In the genomic region with DNA sequence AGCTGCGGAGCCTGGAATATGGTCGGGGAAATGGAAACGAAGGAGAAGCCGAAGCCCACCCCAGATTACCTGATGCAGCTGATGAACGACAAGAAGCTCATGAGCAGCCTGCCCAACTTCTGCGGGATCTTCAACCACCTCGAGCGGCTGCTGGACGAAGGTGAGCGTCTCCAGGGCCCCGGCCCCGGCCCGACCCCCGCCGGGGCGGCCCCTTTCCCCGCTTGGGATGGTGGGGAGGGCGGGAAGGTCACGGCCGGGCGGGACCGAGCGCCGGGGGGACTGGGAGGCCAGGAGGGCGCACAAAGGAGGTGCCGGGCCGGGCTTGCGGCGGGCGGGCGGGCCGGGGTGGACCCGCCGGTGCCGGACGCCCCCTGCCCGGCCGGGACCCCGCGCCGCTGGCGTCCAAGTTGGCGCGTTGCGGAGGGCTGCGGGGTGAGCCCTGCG, we compare ENCODE assay signal across 1 cellular context.
TF ChIP-seq lines count a peak whose summit lies in the region.

No MANE protein-coding gene starts in this region.

TF ChIP-seq in WTC11, 78 proteins besides CTCF, POLR2A, EP300 and RAD21 (continued from another document):
- TF ChIP-seq, protein P1, sequence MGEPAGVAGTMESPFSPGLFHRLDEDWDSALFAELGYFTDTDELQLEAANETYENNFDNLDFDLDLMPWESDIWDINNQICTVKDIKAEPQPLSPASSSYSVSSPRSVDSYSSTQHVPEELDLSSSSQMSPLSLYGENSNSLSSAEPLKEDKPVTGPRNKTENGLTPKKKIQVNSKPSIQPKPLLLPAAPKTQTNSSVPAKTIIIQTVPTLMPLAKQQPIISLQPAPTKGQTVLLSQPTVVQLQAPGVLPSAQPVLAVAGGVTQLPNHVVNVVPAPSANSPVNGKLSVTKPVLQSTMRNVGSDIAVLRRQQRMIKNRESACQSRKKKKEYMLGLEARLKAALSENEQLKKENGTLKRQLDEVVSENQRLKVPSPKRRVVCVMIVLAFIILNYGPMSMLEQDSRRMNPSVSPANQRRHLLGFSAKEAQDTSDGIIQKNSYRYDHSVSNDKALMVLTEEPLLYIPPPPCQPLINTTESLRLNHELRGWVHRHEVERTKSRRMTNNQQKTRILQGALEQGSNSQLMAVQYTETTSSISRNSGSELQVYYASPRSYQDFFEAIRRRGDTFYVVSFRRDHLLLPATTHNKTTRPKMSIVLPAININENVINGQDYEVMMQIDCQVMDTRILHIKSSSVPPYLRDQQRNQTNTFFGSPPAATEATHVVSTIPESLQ (CRISPR knock-in tag; IDR thresholded peaks at IDR 0.05), result no peak
- TF ChIP-seq TEAD4 (CRISPR knock-in tag; IDR thresholded peaks at IDR 0.05) (no peak), ZBTB21 (CRISPR knock-in tag; IDR thresholded peaks at IDR 0.05; ENCODE audit: borderline replicate concordance) (no peak)
- TF ChIP-seq, protein P2, sequence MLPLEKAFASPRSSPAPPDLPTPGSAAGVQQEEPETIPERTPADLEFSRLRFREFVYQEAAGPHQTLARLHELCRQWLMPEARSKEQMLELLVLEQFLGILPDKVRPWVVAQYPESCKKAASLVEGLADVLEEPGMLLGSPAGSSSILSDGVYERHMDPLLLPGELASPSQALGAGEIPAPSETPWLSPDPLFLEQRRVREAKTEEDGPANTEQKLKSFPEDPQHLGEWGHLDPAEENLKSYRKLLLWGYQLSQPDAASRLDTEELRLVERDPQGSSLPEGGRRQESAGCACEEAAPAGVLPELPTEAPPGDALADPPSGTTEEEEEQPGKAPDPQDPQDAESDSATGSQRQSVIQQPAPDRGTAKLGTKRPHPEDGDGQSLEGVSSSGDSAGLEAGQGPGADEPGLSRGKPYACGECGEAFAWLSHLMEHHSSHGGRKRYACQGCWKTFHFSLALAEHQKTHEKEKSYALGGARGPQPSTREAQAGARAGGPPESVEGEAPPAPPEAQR (CRISPR knock-in tag; IDR thresholded peaks at IDR 0.05), result no peak
TF ChIP-seq in WTC11: peak in this region for 0.
